27 cellular contexts compared by ENCODE assay signal in the genomic region with DNA sequence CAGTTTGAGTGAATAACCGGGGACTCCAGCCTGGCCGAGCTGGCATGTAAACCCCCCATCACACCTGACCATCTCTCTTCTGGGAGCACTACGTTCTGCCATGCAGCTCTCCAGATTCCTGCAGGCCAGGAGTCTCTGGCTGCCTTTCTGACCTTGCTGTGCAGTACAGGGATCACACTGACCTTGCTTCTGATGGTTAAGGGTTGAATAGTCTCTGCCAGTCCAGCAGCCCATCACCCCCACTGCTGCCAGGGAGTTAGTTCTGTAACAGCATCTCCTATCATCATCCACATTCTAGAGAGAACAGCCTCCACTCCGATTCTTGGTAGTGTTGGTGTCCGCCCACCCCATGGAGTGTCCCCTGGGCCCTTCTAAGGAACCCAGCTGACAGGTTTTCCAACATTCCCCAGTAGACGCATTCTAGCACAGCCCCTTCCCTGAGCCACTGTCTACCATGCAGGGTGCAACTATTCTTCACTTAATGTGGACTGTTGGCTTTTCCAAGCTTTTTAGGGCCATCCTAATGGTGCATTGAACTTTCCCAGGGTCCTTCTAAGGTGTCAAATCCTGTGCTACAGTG.
"Had no signal": no experiment of that assay in that cellular context is flagged by ENCODE, and none has a peak within 500 bp of the region (broad histone marks: within the 10 kb centered on the region; RNA-seq: fewer than 3 reads in every experiment).

No MANE protein-coding gene starts in this region.

- H3K4me3 ChIP-seq: ascending aorta, lung, pancreas, thyroid gland, uterus had no signal

- H3K27ac Mint-ChIP-seq: activated CD8-positive, alpha-beta T cell treated with anti-CD3 and anti-CD28 coated beads, Interleukin-2, amount 10 ng/mL, durations not matched to agents 7 days and 5 days; activated naive CD4-positive, alpha-beta T cell treated with anti-CD3 and anti-CD28 coated beads, Interleukin-2, amount 50 U/mL, for 72 hours; natural killer cell treated with Interleukin-12 subunit alpha and Interleukin-12 subunit beta and Interleukin-15 and Interleukin-18, amount 100 ng/mL, for 72 hours; stimulated activated naive CD8-positive, alpha-beta T cell treated with anti-CD3 and anti-CD28 coated beads, Interleukin-15, Interleukin-2, amounts not matched to agents 100 ng/mL and 50 ng/mL, for 24 hours; T-helper 2 cell treated with Interferon-gamma antibody and Interleukin-4, amounts not matched to agents 5 μg/mL and 100 μg/mL, for 36 hours had no signal

- H3K36me3 ChIP-seq: ascending aorta, brain microvascular endothelial cell, neutrophil, pancreas, thyroid gland, uterus, WERI-Rb-1 had no signal

- FAIRE-seq: pancreas, TTC549 had no signal

- H3K4me1 ChIP-seq: pancreas, uterus had no signal

- H3K27ac ChIP-seq: ascending aorta, brain microvascular endothelial cell, neutrophil, pancreas, uterus, WERI-Rb-1 had no signal

- ATAC-seq: activated CD8-positive, alpha-beta T cell treated with anti-CD3 and anti-CD28 coated beads, Interleukin-2, amount 10 ng/mL, durations not matched to agents 7 days and 5 days; activated naive CD4-positive, alpha-beta T cell treated with anti-CD3 and anti-CD28 coated beads, Interleukin-2, amount 50 U/mL, for 72 hours; left lobe of liver; natural killer cell treated with Interleukin-12 subunit alpha and Interleukin-12 subunit beta and Interleukin-15 and Interleukin-18, amount 100 ng/mL, for 72 hours; pancreas; right cardiac atrium had no signal

- H3K9me3 Mint-ChIP-seq: activated naive CD4-positive, alpha-beta T cell treated with anti-CD3 and anti-CD28 coated beads, Interleukin-2, amount 50 U/mL, for 72 hours; natural killer cell treated with Interleukin-12 subunit alpha and Interleukin-12 subunit beta and Interleukin-15 and Interleukin-18, amount 100 ng/mL, for 72 hours; stimulated activated naive CD8-positive, alpha-beta T cell treated with anti-CD3 and anti-CD28 coated beads, Interleukin-15, Interleukin-2, amounts not matched to agents 100 ng/mL and 50 ng/mL, for 24 hours; T-helper 2 cell treated with Interferon-gamma antibody and Interleukin-4, amounts not matched to agents 5 μg/mL and 100 μg/mL, for 36 hours had no signal

- H3K9me3 ChIP-seq: ascending aorta, neutrophil, pancreas, thyroid gland, uterus had no signal

- H3K36me3 Mint-ChIP-seq: activated naive CD4-positive, alpha-beta T cell treated with anti-CD3 and anti-CD28 coated beads, Interleukin-2, amount 50 U/mL, for 72 hours; natural killer cell treated with Interleukin-12 subunit alpha and Interleukin-12 subunit beta and Interleukin-15 and Interleukin-18, amount 100 ng/mL, for 72 hours had no signal

- H3K4me3 Mint-ChIP-seq: activated CD8-positive, alpha-beta T cell treated with anti-CD3 and anti-CD28 coated beads, Interleukin-2, amount 10 ng/mL, durations not matched to agents 7 days and 5 days; natural killer cell treated with Interleukin-12 subunit alpha and Interleukin-12 subunit beta and Interleukin-15 and Interleukin-18, amount 100 ng/mL, for 72 hours; stimulated activated naive CD8-positive, alpha-beta T cell treated with anti-CD3 and anti-CD28 coated beads, Interleukin-15, Interleukin-2, amounts not matched to agents 100 ng/mL and 50 ng/mL, for 24 hours; T-helper 2 cell treated with Interferon-gamma antibody and Interleukin-4, amounts not matched to agents 5 μg/mL and 100 μg/mL, for 36 hours had no signal

- H3K27me3 ChIP-seq: ascending aorta, brain microvascular endothelial cell, pancreas, thyroid gland, uterus had no signal

- DNase-seq: activated CD4-positive, alpha-beta T cell treated with anti-CD3 and anti-CD28 coated beads for 1 hour; activated CD4-positive, alpha-beta T cell treated with anti-CD3 and anti-CD28 coated beads, Interleukin-2, amount 50 U/mL, for 1 hour; activated CD8-positive, alpha-beta T cell treated with anti-CD3 and anti-CD28 coated beads, Interleukin-2, amount 10 ng/mL, durations not matched to agents 7 days and 5 days; activated gamma-delta T cell treated with Interleukin-2 at 50 U/mL for 16 hours; brain microvascular endothelial cell; caudate nucleus; dermis blood vessel endothelial cell; effector CD8-positive, alpha-beta T cell; erythroblast; foreskin fibroblast; pancreas; right cardiac atrium; stimulated activated CD4-positive, alpha-beta T cell treated with anti-CD3 and anti-CD28 coated beads, Interleukin-12 subunit alpha, Interleukin-12 subunit beta, amount 100 ng/mL, for 4 hours; stimulated activated CD4-positive, alpha-beta T cell treated with anti-CD3 and anti-CD28 coated beads, Interleukin-4, amount 100 ng/mL, for 4 hours; substantia nigra; uterus; WERI-Rb-1 had no signal
